18 cellular contexts compared by ENCODE assay signal in the genomic region with DNA sequence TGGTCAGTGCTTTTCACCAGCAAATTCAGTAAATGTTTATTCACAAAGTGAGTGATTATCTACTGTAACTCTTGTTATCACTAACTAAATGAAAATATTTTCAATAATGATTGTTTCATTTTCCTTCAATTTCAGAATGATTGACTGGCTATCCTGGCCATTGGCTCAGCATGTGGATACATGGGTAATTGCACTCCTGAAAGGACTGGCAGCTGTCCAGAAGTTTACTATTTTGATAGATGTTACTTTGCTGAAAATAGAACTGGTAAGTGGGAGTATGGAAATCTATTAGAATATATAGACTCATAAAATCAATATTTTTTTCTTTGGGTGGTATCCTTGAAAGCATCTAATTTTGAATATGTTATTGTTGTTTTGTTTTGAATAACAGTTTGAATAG. TPM values are rescaled to one million over a fixed set of nuclear protein-coding genes. Genes with fewer than 3 reads are reported as not detected.
DNase-seq lines count a peak whose midpoint lies in the region; ATAC-seq lines count a peak whose summit lies in the region.
"Had no signal": no experiment of that assay in that cellular context is flagged by ENCODE, and none has a peak within 500 bp of the region (broad histone marks: within the 10 kb centered on the region; RNA-seq: fewer than 3 reads in every experiment).

No MANE protein-coding gene starts in this region.

- no peak overlapping the region for H3K27ac ChIP-seq in right cardiac atrium (ENCODE audit: low read length)
- H3K27ac ChIP-seq: 22Rv1, A549, C4-2B had no signal

- H3K4me1 ChIP-seq in right cardiac atrium (ENCODE audit: control insufficient read depth, insufficient read depth, low read length) = no peaks in the 10 kb centered on the region
- H3K4me1 ChIP-seq: A549 had no signal

- no peak overlapping the region for H3K4me3 ChIP-seq in right cardiac atrium (ENCODE audit: low read length)
- H3K4me3 ChIP-seq: A549, GM12878 had no signal

- DNase-seq in DMS 273 (lab: John Stamatoyannopoulos, UW; ENCODE audit: unreplicated experiment) (peak; percentile 0), DMS 273 treated with DMSO at 0.1 percent for 48 hours (lab: John Stamatoyannopoulos, UW) (no peak), Right ventricle myocardium inferior (ENCODE audit: missing footprints) (no peak), right cardiac atrium (no peak), COR-L47 (lab: John Stamatoyannopoulos, UW) (peak; percentile 29), superior temporal gyrus (ENCODE audit: extremely low spot score) (peak; percentile 4), SW480 (ENCODE audit: low spot score) (no peak)
- DNase-seq: AML-193; CD4-positive, alpha-beta T cell; DMS53; DND-41; EL; H9 had no signal

- no peaks in the 10 kb centered on the region for H3K9me3 ChIP-seq in right cardiac atrium (ENCODE audit: control insufficient read depth, low read length)
- H3K9me3 ChIP-seq: A549 had no signal

- intact Hi-C loops in Right ventricle myocardium inferior (cut with DNase I) = no loop called here
- intact Hi-C loops in right cardiac atrium (cut with DNase I) = no loop called here

- ATAC-seq in Right ventricle myocardium inferior (peak; percentile 34), right cardiac atrium (no peak)
- ATAC-seq: A549, GM12878, HepG2 had no signal

- no peaks in the 10 kb centered on the region for H3K27me3 ChIP-seq in right cardiac atrium (ENCODE audit: control insufficient read depth, insufficient read depth)

RNA-seq across cellular contexts. Expression of a gene that starts 10.9 kb away (rescaled TPM):
- total RNA-seq in Right ventricle myocardium inferior = 17.6 TPM
- 10 to 100 TPM; 19.1 to 21.1 (median 19.4) TPM for total RNA-seq in right cardiac atrium
- 7.1 TPM for polyA plus RNA-seq in right cardiac atrium

Comparison
In these comparisons a context has a peak if more than half of its experiments do, and no peak if none do; other contexts are left out.
1. DNase-seq: peak in DMS 273 (single experiment), COR-L47 (single experiment) and superior temporal gyrus (single experiment); none in DMS 273 treated with DMSO at 0.1 percent for 48 hours (single experiment), Right ventricle myocardium inferior (single experiment), right cardiac atrium (0 of 3) and SW480 (single experiment).